In the genomic region with DNA sequence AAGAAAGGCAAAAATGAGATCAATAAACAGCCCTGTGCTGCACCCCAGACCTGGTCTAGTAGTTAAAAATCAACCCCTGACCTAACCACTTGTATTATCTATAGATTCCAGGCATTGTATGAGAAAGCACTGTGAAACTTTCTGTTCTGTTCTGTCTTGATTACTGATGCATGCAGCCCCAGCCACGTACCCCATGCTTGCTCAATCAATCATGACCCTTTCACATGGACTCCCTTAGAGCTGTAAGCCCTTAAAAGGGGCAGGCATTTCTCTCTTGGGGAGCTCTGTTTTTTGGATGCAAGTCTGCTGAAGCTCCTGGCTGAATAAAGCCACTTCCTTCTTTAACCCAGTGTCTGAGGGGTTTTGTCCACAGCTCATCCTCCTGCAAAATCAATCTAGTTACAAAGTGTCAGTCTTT, we compare ENCODE assay signal across 1 cellular context.
TF ChIP-seq lines count a peak whose summit lies in the region.

No MANE protein-coding gene starts in this region.

TF ChIP-seq in K562, 482 proteins besides CTCF, POLR2A, EP300 and RAD21 (continued from another document and continues in another):
- TF ChIP-seq, protein P1, sequence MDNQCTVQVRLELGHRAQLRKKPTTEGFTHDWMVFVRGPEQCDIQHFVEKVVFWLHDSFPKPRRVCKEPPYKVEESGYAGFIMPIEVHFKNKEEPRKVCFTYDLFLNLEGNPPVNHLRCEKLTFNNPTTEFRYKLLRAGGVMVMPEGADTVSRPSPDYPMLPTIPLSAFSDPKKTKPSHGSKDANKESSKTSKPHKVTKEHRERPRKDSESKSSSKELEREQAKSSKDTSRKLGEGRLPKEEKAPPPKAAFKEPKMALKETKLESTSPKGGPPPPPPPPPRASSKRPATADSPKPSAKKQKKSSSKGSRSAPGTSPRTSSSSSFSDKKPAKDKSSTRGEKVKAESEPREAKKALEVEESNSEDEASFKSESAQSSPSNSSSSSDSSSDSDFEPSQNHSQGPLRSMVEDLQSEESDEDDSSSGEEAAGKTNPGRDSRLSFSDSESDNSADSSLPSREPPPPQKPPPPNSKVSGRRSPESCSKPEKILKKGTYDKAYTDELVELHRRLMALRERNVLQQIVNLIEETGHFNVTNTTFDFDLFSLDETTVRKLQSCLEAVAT (IDR thresholded peaks at IDR 0.05), result peak; percentile 63 to 82; a peak in 3 of 4 replicates
- TF ChIP-seq PTBP1 (IDR thresholded peaks at IDR 0.05; ENCODE audit: low read depth, low read length) (no peak), FOXA3 (CRISPR knock-in tag; conservative IDR thresholded peaks at IDR 0.05 in 1 of 2, IDR thresholded peaks at IDR 0.05 in 1 of 2) (0 out of 4 replicates have a peak, but pooled peaks of 1 of the 2 experiments have one; percentile 28), ZBTB1 (CRISPR knock-in tag; IDR thresholded peaks at IDR 0.05; ENCODE audit: borderline replicate concordance, low read depth) (no peak), SMARCC2 (IDR thresholded peaks at IDR 0.05; ENCODE audit: low read depth) (peak; percentile 83), CTBP1 (IDR thresholded peaks at IDR 0.05; ENCODE audit: borderline replicate concordance) (peak; percentile 33; the same call in 1 of the 2 replicates), CREB3 (tag; conservative IDR thresholded peaks at IDR 0.05; ENCODE audit: low read depth) (no peak), RFX7 (CRISPR knock-in tag; IDR thresholded peaks at IDR 0.05) (no peak), HNRNPLL (IDR thresholded peaks at IDR 0.05; ENCODE audit: low read depth, low read length, poor library complexity, severe bottlenecking) (no peak), NCOA1 (IDR thresholded peaks at IDR 0.05; ENCODE audit: low read depth) (peak; percentile 86), DMBX1 (CRISPR knock-in tag; IDR thresholded peaks at IDR 0.05; ENCODE audit: borderline replicate concordance) (peak; percentile 70), AFF4 (CRISPR knock-in tag; IDR thresholded peaks at IDR 0.05) (no peak), KDM4B (IDR thresholded peaks at IDR 0.05; ENCODE audit: borderline replicate concordance in 2 of 2, low read depth in 1 of 2) (no peak), MCM3 (IDR thresholded peaks at IDR 0.05) (no peak), E2F8 (IDR thresholded peaks at IDR 0.05; ENCODE audit: low read depth, partially characterized antibody) (no peak), ILF3 (IDR thresholded peaks at IDR 0.05; ENCODE audit: borderline replicate concordance) (no peak), TAF1 (IDR thresholded peaks at IDR 0.05; ENCODE audit: control insufficient read depth, extremely low read depth, insufficient read depth, low read length, severe bottlenecking) (no peak), MEF2A (IDR thresholded peaks at IDR 0.05; ENCODE audit: control insufficient read depth, low read depth, low read length) (no peak), SMAD2 (IDR thresholded peaks at IDR 0.05; ENCODE audit: low read depth, low read length) (no peak), ZNF518B (CRISPR knock-in tag; IDR thresholded peaks at IDR 0.05) (no peak), ZNF589 (CRISPR knock-in tag; IDR thresholded peaks at IDR 0.05; ENCODE audit: low read depth) (no peak; the same call in 1 of the 2 replicates), ZFP30 (CRISPR knock-in tag; IDR thresholded peaks at IDR 0.05; ENCODE audit: borderline replicate concordance) (no peak), RBM22 (IDR thresholded peaks at IDR 0.05; ENCODE audit: low read depth, low read length, poor library complexity, severe bottlenecking) (no peak), ZBTB9 (CRISPR knock-in tag; IDR thresholded peaks at IDR 0.05) (no peak), JUND (IDR thresholded peaks at IDR 0.05; ENCODE audit: borderline replicate concordance, low read depth, low read length) (peak; percentile 74), JUND (tag; IDR thresholded peaks at IDR 0.05; ENCODE audit: borderline replicate concordance, low read depth, low read length) (peak; percentile 79; the same call in 2 of the 3 replicates), ZNF431 (CRISPR knock-in tag; IDR thresholded peaks at IDR 0.05) (no peak), PHF20 (IDR thresholded peaks at IDR 0.05; ENCODE audit: partially characterized antibody) (no peak), ZNF76 (CRISPR knock-in tag; IDR thresholded peaks at IDR 0.05; ENCODE audit: borderline replicate concordance) (no peak), ZNF696 (CRISPR knock-in tag; conservative IDR thresholded peaks at IDR 0.05) (no peak), PATZ1 (CRISPR knock-in tag; IDR thresholded peaks at IDR 0.05; ENCODE audit: borderline replicate concordance) (no peak)
- TF ChIP-seq, protein P2, sequence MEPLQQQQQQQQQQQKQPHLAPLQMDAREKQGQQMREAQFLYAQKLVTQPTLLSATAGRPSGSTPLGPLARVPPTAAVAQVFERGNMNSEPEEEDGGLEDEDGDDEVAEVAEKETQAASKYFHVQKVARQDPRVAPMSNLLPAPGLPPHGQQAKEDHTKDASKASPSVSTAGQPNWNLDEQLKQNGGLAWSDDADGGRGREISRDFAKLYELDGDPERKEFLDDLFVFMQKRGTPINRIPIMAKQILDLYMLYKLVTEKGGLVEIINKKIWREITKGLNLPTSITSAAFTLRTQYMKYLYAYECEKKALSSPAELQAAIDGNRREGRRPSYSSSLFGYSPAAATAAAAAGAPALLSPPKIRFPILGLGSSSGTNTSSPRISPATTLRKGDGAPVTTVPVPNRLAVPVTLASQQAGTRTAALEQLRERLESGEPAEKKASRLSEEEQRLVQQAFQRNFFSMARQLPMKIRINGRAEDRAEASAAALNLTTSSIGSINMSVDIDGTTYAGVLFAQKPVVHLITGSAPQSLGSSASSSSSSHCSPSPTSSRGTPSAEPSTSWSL (CRISPR knock-in tag; IDR thresholded peaks at IDR 0.05; ENCODE audit: borderline replicate concordance), result no peak
- TF ChIP-seq, protein P3, sequence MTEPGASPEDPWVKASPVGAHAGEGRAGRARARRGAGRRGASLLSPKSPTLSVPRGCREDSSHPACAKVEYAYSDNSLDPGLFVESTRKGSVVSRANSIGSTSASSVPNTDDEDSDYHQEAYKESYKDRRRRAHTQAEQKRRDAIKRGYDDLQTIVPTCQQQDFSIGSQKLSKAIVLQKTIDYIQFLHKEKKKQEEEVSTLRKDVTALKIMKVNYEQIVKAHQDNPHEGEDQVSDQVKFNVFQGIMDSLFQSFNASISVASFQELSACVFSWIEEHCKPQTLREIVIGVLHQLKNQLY (CRISPR knock-in tag; conservative IDR thresholded peaks at IDR 0.05), result no peak
- TF ChIP-seq, protein P4, sequence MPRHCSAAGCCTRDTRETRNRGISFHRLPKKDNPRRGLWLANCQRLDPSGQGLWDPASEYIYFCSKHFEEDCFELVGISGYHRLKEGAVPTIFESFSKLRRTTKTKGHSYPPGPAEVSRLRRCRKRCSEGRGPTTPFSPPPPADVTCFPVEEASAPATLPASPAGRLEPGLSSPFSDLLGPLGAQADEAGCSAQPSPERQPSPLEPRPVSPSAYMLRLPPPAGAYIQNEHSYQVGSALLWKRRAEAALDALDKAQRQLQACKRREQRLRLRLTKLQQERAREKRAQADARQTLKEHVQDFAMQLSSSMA (CRISPR knock-in tag; IDR thresholded peaks at IDR 0.05), result no peak
